14 cellular contexts compared by ENCODE assay signal in genomic region chr4:150569384-150569987, GRCh38. TPM values are rescaled to one million over a fixed set of nuclear protein-coding genes. Genes with fewer than 3 reads are reported as not detected.
DNase-seq lines count a peak whose midpoint lies in the region; ATAC-seq, FAIRE-seq and TF ChIP-seq lines count a peak whose summit lies in the region.
"Had no signal": no experiment of that assay in that cellular context is flagged by ENCODE, and none has a peak within 500 bp of the region (broad histone marks: within the 10 kb centered on the region; RNA-seq: fewer than 3 reads in every experiment).

No MANE protein-coding gene starts in this region.

- no peak for TF ChIP-seq RAD21 in K562 (CRISPR knock-in tag; conservative IDR thresholded peaks at IDR 0.05 in 1 of 2, IDR thresholded peaks at IDR 0.05 in 1 of 2)

- CTCF ChIA-PET in K562 (lab: Yijun Ruan, JAX; ENCODE audit: low intra/inter-chr PET ratio), result no interaction called here

- FAIRE-seq in HTR-8/SVneo (lab: Jason Lieb, UNC), result no peak
- FAIRE-seq in K562 (lab: Jason Lieb, UNC), result peak; percentile 60

- H2AFZ ChIP-seq in K562 (ENCODE audit: low read depth, low read length), result no peak overlapping the region
- H2AFZ ChIP-seq: PC-9 had no signal

- no peak for TF ChIP-seq CTCF in AG10803 (conservative IDR thresholded peaks at IDR 0.05; ENCODE audit: low read length)
- no peak for TF ChIP-seq CTCF in K562 (IDR thresholded peaks at IDR 0.05 in 2 of 3, conservative IDR thresholded peaks at IDR 0.05 in 1 of 3; ENCODE audit: insufficient read depth in 2 of 3, low read depth in 1 of 3, low read length in 3 of 3)
- no peak for TF ChIP-seq CTCF in mesothelial cell of epicardium (IDR thresholded peaks at IDR 0.05; ENCODE audit: unreplicated experiment)

- H3K4me1 Mint-ChIP-seq in mesothelial cell of epicardium, result peaks cover 19% of the 10 kb centered on the region
- peaks cover 11% of the 10 kb centered on the region for H3K4me1 Mint-ChIP-seq in activated T-cell treated with anti-CD3 and anti-CD28 coated beads, Interleukin-2, amount 50 U/mL, for 72 hours (ENCODE audit: low read depth)
- H3K4me1 Mint-ChIP-seq: CD14-positive monocyte had no signal

- H3K4me2 ChIP-seq in K562 (ENCODE audit: insufficient read depth, low read length), result no peak overlapping the region
- H3K4me2 ChIP-seq: PC-9 had no signal

- H3K36me3 Mint-ChIP-seq in mesothelial cell of epicardium, result peaks cover 7% of the 10 kb centered on the region
- peaks cover 6 to 8% of the 10 kb centered on the region in 2 donors for H3K36me3 Mint-ChIP-seq in activated T-cell treated with anti-CD3 and anti-CD28 coated beads, Interleukin-2, amount 50 U/mL, for 72 hours (ENCODE audit: insufficient read depth in 2 of 2)

- no peak for TF ChIP-seq POLR2A in K562 (conservative IDR thresholded peaks at IDR 0.05)

- POLR2A ChIA-PET in K562 (lab: Yijun Ruan, JAX), result interaction anchor here (1.2 kb wide), 1 partner anchor 28 kb away, joined by 3 read pairs; no protein-coding TSS in a partner anchor

- in situ Hi-C loops in K562 (cut with MboI), result no loop called here

- peak overlapping the region; percentile 39 for H3K27ac Mint-ChIP-seq in mesothelial cell of epicardium
- H3K27ac Mint-ChIP-seq in activated T-cell treated with anti-CD3 and anti-CD28 coated beads, Interleukin-2, amount 50 U/mL, for 72 hours, result no peak overlapping the region
- H3K27ac Mint-ChIP-seq: CD14-positive monocyte; stimulated activated naive CD8-positive, alpha-beta T cell treated with anti-CD3 and anti-CD28 coated beads, Interleukin-15, amount 100 ng/mL, for 72 hours; T-helper 17 cell had no signal

- no peaks in the 10 kb centered on the region for H3K27me3 Mint-ChIP-seq in mesothelial cell of epicardium (ENCODE audit: low read depth)
- H3K27me3 Mint-ChIP-seq in activated T-cell treated with anti-CD3 and anti-CD28 coated beads, Interleukin-2, amount 50 U/mL, for 72 hours (ENCODE audit: low read depth), result no peaks in the 10 kb centered on the region
- H3K27me3 Mint-ChIP-seq: stimulated activated naive CD8-positive, alpha-beta T cell treated with anti-CD3 and anti-CD28 coated beads, Interleukin-15, amount 100 ng/mL, for 72 hours; T-helper 17 cell had no signal

- H3K9me3 ChIP-seq in K562 (replicated peaks; ENCODE audit: control insufficient read depth, insufficient read depth, low read depth, low read length) (peaks cover 3% of the 10 kb centered on the region), MG63 (no peaks in the 10 kb centered on the region)

- TF ChIP-seq EP300 in K562 (IDR thresholded peaks at IDR 0.05; ENCODE audit: low read length), result no peak

- no peaks in the 10 kb centered on the region for H3K79me2 ChIP-seq in K562 (ENCODE audit: control insufficient read depth, insufficient read depth, low read length)

- peak overlapping the region; percentile 20; the same call in 2 of the 3 replicates for H3K27ac ChIP-seq in K562 (ENCODE audit: extremely low read depth, low read depth, low read length)
- H3K27ac ChIP-seq: PC-9 had no signal

- H3K9me3 Mint-ChIP-seq in mesothelial cell of epicardium, result peaks cover 7% of the 10 kb centered on the region
- peaks cover 2 to 6% of the 10 kb centered on the region in 2 donors for H3K9me3 Mint-ChIP-seq in activated T-cell treated with anti-CD3 and anti-CD28 coated beads, Interleukin-2, amount 50 U/mL, for 72 hours
- H3K9me3 Mint-ChIP-seq: CD14-positive monocyte had no signal

- no peaks in the 10 kb centered on the region for H3K9me1 ChIP-seq in K562 (ENCODE audit: control insufficient read depth, insufficient read depth, low read length)

- H3K4me3 ChIP-seq in AG10803 (ENCODE audit: low read length) (no peak overlapping the region), K562 (no peak overlapping the region), MG63 (no peak overlapping the region)
- H3K4me3 ChIP-seq: PC-9 had no signal

- peaks cover 0 to 56% of the 10 kb centered on the region in 2 experiments; a peak in 4 of 5 replicates for H3K4me1 ChIP-seq in K562 (replicated peaks in 1 of 2; ENCODE audit: control insufficient read depth in 2 of 2, insufficient read depth in 2 of 2, low read length in 2 of 2)

- WGBS in K562 (ENCODE audit: insufficient coverage, low coverage, missing lambda C conversion rate), result 26% methylated on average over 5 of the region's 5 CpGs

- ATAC-seq in K562 (peak; percentile 34; the same call in 2 of the 3 replicates), HG03159 (IDR thresholded peaks at IDR 0.05; ENCODE audit: unreplicated experiment) (no peak), GM21576 (IDR thresholded peaks at IDR 0.05; ENCODE audit: unreplicated experiment) (no peak)
- ATAC-seq in activated T-cell treated with anti-CD3 and anti-CD28 coated beads, Interleukin-2, amount 50 U/mL, for 72 hours (replicated peaks in 1 of 2), result no peak
- ATAC-seq: stimulated activated naive CD8-positive, alpha-beta T cell treated with anti-CD3 and anti-CD28 coated beads, Interleukin-15, amount 100 ng/mL, for 72 hours; T-helper 17 cell had no signal

- H3K4me3 Mint-ChIP-seq in mesothelial cell of epicardium, result no peak overlapping the region
- H3K4me3 Mint-ChIP-seq in activated T-cell treated with anti-CD3 and anti-CD28 coated beads, Interleukin-2, amount 50 U/mL, for 72 hours, result no peak overlapping the region
- H3K4me3 Mint-ChIP-seq: CD14-positive monocyte; stimulated activated naive CD8-positive, alpha-beta T cell treated with anti-CD3 and anti-CD28 coated beads, Interleukin-15, amount 100 ng/mL, for 72 hours; T-helper 17 cell had no signal

- DNase-seq in AG10803 (ENCODE audit: low read depth) (peak; percentile 32), HTR-8/SVneo (ENCODE audit: insufficient read length, low spot score) (peak; percentile 17), K562 (ENCODE audit: extremely low read depth in 1 of 4, low spot score in 3 of 4) (peak in 2 of 4 experiments; percentile 54 to 62), mesothelial cell of epicardium (ENCODE audit: low spot score in 2 of 2, unreplicated experiment in 2 of 2) (no peak), MG63 (no peak)
- no peak for DNase-seq in activated T-cell treated with anti-CD3 and anti-CD28 coated beads, Interleukin-2, amount 50 U/mL, for 72 hours
- DNase-seq: activated CD4-positive, alpha-beta T cell treated with anti-CD3 and anti-CD28 coated beads, Interleukin-2, amount 50 U/mL, for 4 hours; Kasumi-1; PC-9; stimulated activated naive CD8-positive, alpha-beta T cell treated with anti-CD3 and anti-CD28 coated beads, Interleukin-15, amount 100 ng/mL, for 72 hours; T-helper 17 cell had no signal

- no peaks in the 10 kb centered on the region; the same call in 1 of the 3 replicates for H3K36me3 ChIP-seq in K562 (ENCODE audit: control insufficient read depth, insufficient read depth, low read length)
- no peaks in the 10 kb centered on the region for H3K36me3 ChIP-seq in MG63

- intact Hi-C loops in K562 (cut with micrococcal nuclease), result no loop called here

- no peak overlapping the region for H3K9ac ChIP-seq in K562 (ENCODE audit: insufficient read depth in 1 of 2, low read depth in 2 of 2, low read length in 2 of 2)

- no peaks in the 10 kb centered on the region for H3K27me3 ChIP-seq in K562 (ENCODE audit: control insufficient read depth in 2 of 2, insufficient read depth in 2 of 2, low read length in 2 of 2)
- no peaks in the 10 kb centered on the region for H3K27me3 ChIP-seq in MG63

- no peaks in the 10 kb centered on the region for H4K20me1 ChIP-seq in K562 (replicated peaks; ENCODE audit: control insufficient read depth, insufficient read depth, low read length)

- no TSS peak for BruUV-seq in K562 (replicated peaks; lab: Mats Ljungman, UMichigan)

TF ChIP-seq in K562, 482 proteins besides CTCF, POLR2A, EP300 and RAD21 (continues in another document):
- no peak for TF ChIP-seq NFIX (CRISPR knock-in tag; IDR thresholded peaks at IDR 0.05; ENCODE audit: low read depth)
- TF ChIP-seq, protein P1, sequence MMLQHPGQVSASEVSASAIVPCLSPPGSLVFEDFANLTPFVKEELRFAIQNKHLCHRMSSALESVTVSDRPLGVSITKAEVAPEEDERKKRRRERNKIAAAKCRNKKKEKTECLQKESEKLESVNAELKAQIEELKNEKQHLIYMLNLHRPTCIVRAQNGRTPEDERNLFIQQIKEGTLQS (IDR thresholded peaks at IDR 0.05), result peak; percentile 37; the same call in 1 of the 2 replicates
- TF ChIP-seq, protein P1 (CRISPR knock-in tag; conservative IDR thresholded peaks at IDR 0.05), result no peak

RNA-seq across cellular contexts. Expression of gene MAB21L2, which starts 12.5 kb away (rescaled TPM):
- total RNA-seq in K562 (2011; cell fraction: chromatin; rRNA removed; ENCODE audit: low replicate concordance), result not detected in 2 replicates
- not detected in 2 replicates for total RNA-seq in K562 (2011; cell fraction: nucleolus; rRNA removed)
- not detected in 2 replicates for total RNA-seq in K562 (2011; cell fraction: nucleoplasm; rRNA removed)
- total RNA-seq in K562 (2014; rRNA removed) (not detected in 2 replicates), K562 (2014; rRNA removed; fragmentation: Illumina TruSeq; extraction: Trizol) (not detected in 2 replicates), K562 (2015; rRNA removed; fragmentation: Illumina TruSeq; extraction: Trizol) (not detected in 2 replicates), K562 (2021) (not detected in 2 replicates), mesothelial cell of epicardium (14.2 to 16.0 TPM (median 14.4 TPM) in 3 replicates)
- polyA plus RNA-seq in K562 (2011; rRNA removed) (not detected in 2 replicates), K562 (2014; fragmentation: Illumina TruSeq; extraction: Trizol) (not detected in 2 replicates), K562 (2014; fragmentation: Nextera tagmentation; extraction: Ambion mirVana) (not detected), K562 (2014; rRNA removed) (not detected in 2 replicates)
- polyA plus RNA-seq in K562 (2011; cell fraction: cytosol; rRNA removed), result not detected in 2 replicates
- polyA plus RNA-seq in K562 (2011; cell fraction: nucleus; rRNA removed), result not detected in 2 replicates
- 0.03 TPM in 1 of 2 replicates, not detected in the other for polyA plus RNA-seq in K562 (2012)
- polyA minus RNA-seq in K562 (2011; rRNA and poly(A)+ RNA removed), result not detected in 2 replicates
- polyA minus RNA-seq in K562 (2011; cell fraction: cytosol; rRNA and poly(A)+ RNA removed), result not detected in 2 replicates
- polyA minus RNA-seq in K562 (2011; cell fraction: nucleus; rRNA and poly(A)+ RNA removed), result not detected in 2 replicates
- total RNA-seq in activated T-cell treated with anti-CD3 and anti-CD28 coated beads, Interleukin-2, amount 50 U/mL, for 72 hours, result not detected
- total RNA-seq in MG63 (2014; rRNA removed; shearing (Covaris generic); ENCODE audit: low replicate concordance), result 0.07 TPM in 1 of 2 replicates, not detected in the other
- total RNA-seq: PC-9, T-helper 17 cell had no signal
- polyA plus RNA-seq: CD14-positive monocyte had no signal

Comparison
In these comparisons a context has a peak if more than half of its experiments do, and no peak if none do; other contexts are left out.
1. DNase-seq: peak in AG10803 (single experiment) and HTR-8/SVneo (single experiment); none in mesothelial cell of epicardium (0 of 2), activated T-cell treated with anti-CD3 and anti-CD28 coated beads, Interleukin-2, amount 50 U/mL, for 72 hours (0 of 2) and MG63 (single experiment).
2. RNA of gene MAB21L2, which starts 12.5 kb away (total RNA-seq): 14.2 to 16.0 TPM in mesothelial cell of epicardium; 0.07 TPM in MG63, not detected in K562 and not detected in activated T-cell treated with anti-CD3 and anti-CD28 coated beads, Interleukin-2, amount 50 U/mL, for 72 hours; every median in the first group is over 10 times any median in the second.